Comparison of ENCODE assay signal across 7 cellular contexts in the genomic region with DNA sequence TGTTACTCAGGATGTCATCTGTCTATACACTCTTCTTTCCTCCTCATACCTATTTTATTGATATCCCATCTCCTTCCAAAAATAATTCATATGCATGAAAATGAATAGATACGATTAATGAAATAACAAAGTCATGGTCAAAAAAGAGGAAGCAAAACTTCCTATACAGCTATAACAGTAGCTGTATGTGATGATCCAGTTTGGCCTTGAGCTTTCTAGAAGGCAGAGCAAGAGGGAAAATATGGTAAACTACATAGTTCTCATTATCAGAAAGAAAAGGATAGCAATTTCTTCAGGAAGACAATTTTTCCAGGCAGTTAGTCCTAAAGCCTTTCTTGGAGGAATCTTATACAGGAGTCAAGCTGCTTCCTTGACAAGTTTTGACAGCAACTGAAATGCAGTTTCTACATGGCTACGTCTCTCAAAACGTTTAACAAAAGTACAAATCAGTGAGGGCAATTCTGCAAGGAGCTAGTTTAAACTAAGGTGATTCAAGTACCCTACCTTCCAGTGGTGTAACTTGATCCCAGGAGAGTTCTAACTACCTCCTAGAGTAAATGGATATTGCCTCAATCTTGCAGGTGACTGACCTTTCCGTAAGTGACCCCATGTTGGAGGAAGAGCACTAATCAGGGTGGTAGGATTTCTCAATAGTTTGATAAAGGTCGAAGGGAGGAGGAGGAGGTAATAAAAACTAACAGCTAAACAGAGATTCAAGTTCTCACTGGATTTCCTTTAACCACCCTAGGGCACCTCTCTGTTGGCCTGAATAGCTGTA. TPM values are rescaled to one million over a fixed set of nuclear protein-coding genes. Genes with fewer than 3 reads are reported as not detected.
DNase-seq lines count a peak whose midpoint lies in the region; ATAC-seq, FAIRE-seq and TF ChIP-seq lines count a peak whose summit lies in the region.

No MANE protein-coding gene starts in this region.

- H4K20me1 ChIP-seq in H1 (replicated peaks in 1 of 2; ENCODE audit: control insufficient read depth in 1 of 2, insufficient read depth in 2 of 2, low read length in 2 of 2): no peaks in the 10 kb centered on the region

- no peak overlapping the region for H2BK12ac ChIP-seq in H1 (ENCODE audit: low read depth, low read length)

- ATAC-seq in GM19397 (IDR thresholded peaks at IDR 0.05; ENCODE audit: unreplicated experiment) (no peak), GM18868 (IDR thresholded peaks at IDR 0.05; ENCODE audit: unreplicated experiment) (no peak)

- no peak overlapping the region for H3K4ac ChIP-seq in H1 (replicated peaks; ENCODE audit: insufficient read length, low read depth, low read length)

- no peak overlapping the region for H3K56ac ChIP-seq in H1 (replicated peaks; ENCODE audit: insufficient read length, low read depth, low read length)

- CTCF ChIA-PET in H1 (lab: Charles Lee; ENCODE audit: partially characterized antibody): interaction anchor here (1.2 to 5.6 kb wide), 4 partner anchors 15 to 47 kb away, joined by 4 to 45 read pairs (median 4); a partner anchor contains a TSS

- TF ChIP-seq CTCF in H1 (IDR thresholded peaks at IDR 0.05; ENCODE audit: control extremely low read depth in 1 of 3, insufficient read depth in 1 of 3, low read depth in 1 of 3, low read length in 3 of 3) (no peak), progenitor cell of endocrine pancreas (IDR thresholded peaks at IDR 0.05; ENCODE audit: unreplicated experiment) (no peak), prostate gland (IDR thresholded peaks at IDR 0.05) (no peak)

- TF ChIP-seq POLR2A in H1 (IDR thresholded peaks at IDR 0.05; ENCODE audit: control extremely low read depth in 1 of 2, low read depth in 2 of 2, low read length in 2 of 2) (no peak), prostate gland (IDR thresholded peaks at IDR 0.05) (no peak)

- H2BK120ac ChIP-seq in H1 (replicated peaks; ENCODE audit: low read depth, low read length): no peak overlapping the region

- TF ChIP-seq RAD21 in H1 (IDR thresholded peaks at IDR 0.05 in 1 of 2, conservative IDR thresholded peaks at IDR 0.05 in 1 of 2; ENCODE audit: low read depth in 2 of 2, low read length in 2 of 2): no peak

- peak overlapping the region; percentile 81 for H3K4me3 Mint-ChIP-seq in progenitor cell of endocrine pancreas (ENCODE audit: low read depth)

- peaks cover 9% of the 10 kb centered on the region; the same call in 1 of the 2 replicates for H3K23me2 ChIP-seq in H1 (ENCODE audit: low read depth, low read length)

- no peaks in the 10 kb centered on the region for H3K9me3 Mint-ChIP-seq in progenitor cell of endocrine pancreas (ENCODE audit: low read depth)

- H3K4me1 Mint-ChIP-seq in progenitor cell of endocrine pancreas (ENCODE audit: low read depth): peaks cover 13% of the 10 kb centered on the region

- no peak overlapping the region for H4K8ac ChIP-seq in H1 (ENCODE audit: extremely low read depth, insufficient read depth, low read length)

- H3K36me3 Mint-ChIP-seq in progenitor cell of endocrine pancreas (ENCODE audit: insufficient read depth): peaks cover 1% of the 10 kb centered on the region

- POLR2A ChIA-PET in H1 (lab: Charles Lee; ENCODE audit: partially characterized antibody): interaction anchor here (0.7 to 7.5 kb wide), 18 partner anchors 10 to 147 kb away, joined by 3 to 83 read pairs (median 5); a partner anchor contains a TSS

- H3K14ac ChIP-seq in H1 (ENCODE audit: insufficient read length): no peak overlapping the region

- 65% methylated on average over 5 of the region's 5 CpGs; no CpG with 5 or more reads in 1 of the 2 experiments for WGBS in H1 (ENCODE audit: extremely low coverage in 1 of 2, insufficient coverage in 1 of 2, insufficient read length in 1 of 2, insufficient replicate concordance in 2 of 2, low coverage in 1 of 2, low lambda C conversion rate in 2 of 2, missing lambda C conversion rate in 1 of 2), 2 experiments
- 39% methylated on average over 5 of the region's 5 CpGs for WGBS in prostate gland

- H3K27ac ChIP-seq in H1 (ENCODE audit: low read depth, low read length) (peak overlapping the region; percentile 93; the same call in 1 of the 2 replicates), prostate gland (no peak overlapping the region)

- TF ChIP-seq EP300 in H1 (IDR thresholded peaks at IDR 0.05; ENCODE audit: borderline replicate concordance in 1 of 2, low read depth in 2 of 2, low read length in 2 of 2): no peak

- H3K79me1 ChIP-seq in H1 (ENCODE audit: low read depth, low read length): no peaks in the 10 kb centered on the region; the same call in 1 of the 2 replicates

- peaks cover 0 to 16% of the 10 kb centered on the region in 2 experiments; a peak in 2 of 4 replicates for H3K79me2 ChIP-seq in H1 (ENCODE audit: control insufficient read depth in 1 of 2, insufficient read depth in 2 of 2, low read length in 2 of 2)

- H4K91ac ChIP-seq in H1 (replicated peaks; ENCODE audit: insufficient read length, low read length): no peak overlapping the region

- H3K4me1 ChIP-seq in H1 (replicated peaks in 1 of 4; ENCODE audit: control insufficient read depth in 3 of 4, insufficient read depth in 4 of 4, low read length in 3 of 4) (peaks cover 0 to 4% (median 0%) of the 10 kb centered on the region in 4 experiments; a peak in 2 of 7 replicates), prostate gland (replicated peaks) (no peaks in the 10 kb centered on the region)

- H3K4me2 ChIP-seq in H1 (ENCODE audit: insufficient read depth in 1 of 2, low read depth in 2 of 2, low read length in 2 of 2): peak overlapping the region; percentile 86 to 96

- FAIRE-seq in H1 (lab: Jason Lieb, UNC): no peak

- no peaks in the 10 kb centered on the region for H3K27me3 ChIP-seq in H7 (ENCODE audit: control insufficient read depth, insufficient read depth, low read length)
- no peaks in the 10 kb centered on the region; a peak in 1 of 7 replicates for H3K27me3 ChIP-seq in H1 (replicated peaks in 1 of 4; ENCODE audit: control insufficient read depth in 3 of 4, extremely low read depth in 1 of 4, insufficient read depth in 3 of 4, low read length in 3 of 4)
- H3K27me3 ChIP-seq in prostate gland (replicated peaks; ENCODE audit: insufficient read depth): no peaks in the 10 kb centered on the region

- no peak overlapping the region for H2BK5ac ChIP-seq in H1 (ENCODE audit: low read depth, low read length)

- no peak overlapping the region for H4K5ac ChIP-seq in H1 (ENCODE audit: insufficient read length, low read depth, low read length)

- H3K27me3 Mint-ChIP-seq in progenitor cell of endocrine pancreas: no peaks in the 10 kb centered on the region

- no peak overlapping the region for H2BK15ac ChIP-seq in H1 (ENCODE audit: low read length)

- H3K9ac ChIP-seq in H1 (replicated peaks in 1 of 4; ENCODE audit: extremely low read depth in 1 of 4, low read depth in 3 of 4, low read length in 3 of 4): peak overlapping the region in 3 of 4 experiments; percentile 84 to 94 (median 91); a peak in 6 of 7 replicates

- peak overlapping the region; percentile 70 for H3K4me3 ChIP-seq in H7 (ENCODE audit: insufficient read depth, low read depth, low read length)
- peak overlapping the region; percentile 78 to 93 (median 92) for H3K4me3 ChIP-seq in H1 (ENCODE audit: extremely low read depth in 1 of 4, insufficient read depth in 2 of 4, low read depth in 3 of 4, low read length in 4 of 4)
- no peak overlapping the region for H3K4me3 ChIP-seq in prostate gland

- no peaks in the 10 kb centered on the region for H3K9me3 ChIP-seq in H1 (ENCODE audit: insufficient read depth in 2 of 2, low read depth in 1 of 2, low read length in 1 of 2)
- H3K9me3 ChIP-seq in prostate gland: no peaks in the 10 kb centered on the region

- H3K36me3 ChIP-seq in H7 (replicated peaks; ENCODE audit: control insufficient read depth, insufficient read depth, low read length) (peaks cover 7% of the 10 kb centered on the region), H1 (ENCODE audit: control insufficient read depth in 2 of 4, insufficient read depth in 4 of 4, low read length in 3 of 4) (peaks cover 4 to 13% (median 8%) of the 10 kb centered on the region in 4 experiments; a peak in 7 of 8 replicates), prostate gland (no peaks in the 10 kb centered on the region)

- H3K18ac ChIP-seq in H1 (ENCODE audit: extremely low read depth, low read length): no peak overlapping the region

- H2AK5ac ChIP-seq in H1 (ENCODE audit: low read depth, low read length): no peak overlapping the region

- H2AFZ ChIP-seq in H1 (ENCODE audit: low read length): no peak overlapping the region

- DNase-seq in H7: no peak
- peak; percentile 45 for DNase-seq in NOMO-1 treated with DMSO at 0.1 percent for 48 hours (lab: John Stamatoyannopoulos, UW; ENCODE audit: unreplicated experiment)
- DNase-seq in H1 (ENCODE audit: low read depth in 1 of 2, low spot score in 2 of 2): no peak
- DNase-seq in progenitor cell of endocrine pancreas (ENCODE audit: low spot score, unreplicated experiment): no peak
- DNase-seq in prostate gland (ENCODE audit: low spot score): no peak

- no peak overlapping the region for H3K23ac ChIP-seq in H1 (ENCODE audit: insufficient read length)

- H2BK20ac ChIP-seq in H1 (ENCODE audit: low read length): no peak overlapping the region

- peak overlapping the region; percentile 91 for H3K27ac Mint-ChIP-seq in progenitor cell of endocrine pancreas

- intact Hi-C loops in prostate gland (cut with DNase I): no loop called here

RNA-seq across cellular contexts. Expression of a gene that starts 1.0 kb away (rescaled TPM):
- 153 and 166 TPM in 2 replicates for total RNA-seq in H7 (2014; rRNA removed; shearing (Covaris generic))
- total RNA-seq in H1 (2021; fragmentation: NEBNext Ultra II Directional; extraction: Animal tissue kit (Norgen Biotek cat#: 25700)): 115 and 129 TPM in 2 replicates
- 51.7 and 57.1 TPM in 2 replicates for polyA plus RNA-seq in H1 (2011; rRNA removed)
- polyA plus RNA-seq in H1 (2011; cell fraction: cytosol; rRNA removed): 97.1 TPM
- polyA plus RNA-seq in H1 (2011; cell fraction: nucleus; rRNA removed): 268 TPM
- 89.7 to 103 TPM (median 99.9 TPM) in 4 replicates for polyA plus RNA-seq in H1 (2012, experiment 1 of 2)
- 15.4 TPM for polyA plus RNA-seq in H1 (2012, experiment 2 of 2)
- 84.1 TPM for polyA plus RNA-seq in H1 (2013, experiment 1 of 2)
- polyA plus RNA-seq in H1 (2013, experiment 2 of 2): 79.4 TPM
- 119 and 123 TPM in 2 replicates for polyA minus RNA-seq in H1 (2011; rRNA and poly(A)+ RNA removed)
- polyA minus RNA-seq in H1 (2011; cell fraction: cytosol; rRNA and poly(A)+ RNA removed): 80.6 TPM
- polyA minus RNA-seq in H1 (2011; cell fraction: nucleus; rRNA and poly(A)+ RNA removed): 169 TPM
- total RNA-seq in progenitor cell of endocrine pancreas: 69.4 and 77.8 TPM in 2 replicates
- total RNA-seq in prostate gland: 10 to 100 TPM in 1 of 2 donors, 1 to 10 TPM in 1; 4.6 to 17.3 TPM

RNA-seq across cellular contexts. Expression of a gene that starts 16.2 kb away (rescaled TPM):
- 12.2 and 14.7 TPM in 2 replicates for total RNA-seq in H7 (2014; rRNA removed; shearing (Covaris generic))
- 21.1 and 24.1 TPM in 2 replicates for total RNA-seq in H1 (2021; fragmentation: NEBNext Ultra II Directional; extraction: Animal tissue kit (Norgen Biotek cat#: 25700))
- 26.9 and 28.5 TPM in 2 replicates for polyA plus RNA-seq in H1 (2011; rRNA removed)
- 31.6 TPM for polyA plus RNA-seq in H1 (2011; cell fraction: cytosol; rRNA removed)
- 113 TPM for polyA plus RNA-seq in H1 (2011; cell fraction: nucleus; rRNA removed)
- polyA plus RNA-seq in H1 (2012, experiment 1 of 2): 18.2 to 29.4 TPM (median 27.1 TPM) in 4 replicates
- 5.9 TPM for polyA plus RNA-seq in H1 (2012, experiment 2 of 2)
- 13.8 TPM for polyA plus RNA-seq in H1 (2013, experiment 1 of 2)
- 12.0 TPM for polyA plus RNA-seq in H1 (2013, experiment 2 of 2)
- polyA minus RNA-seq in H1 (2011; rRNA and poly(A)+ RNA removed): 44.9 and 49.5 TPM in 2 replicates
- 15.3 TPM for polyA minus RNA-seq in H1 (2011; cell fraction: cytosol; rRNA and poly(A)+ RNA removed)
- polyA minus RNA-seq in H1 (2011; cell fraction: nucleus; rRNA and poly(A)+ RNA removed): 50.1 TPM
- 35.5 and 36.7 TPM in 2 replicates for total RNA-seq in progenitor cell of endocrine pancreas
- 10 to 100 TPM in 1 of 2 donors, 1 to 10 TPM in 1; 5.0 to 32.1 TPM for total RNA-seq in prostate gland

RNA-seq across cellular contexts. Expression of a gene that starts 21.1 kb away (rescaled TPM):
- total RNA-seq in H7 (2014; rRNA removed; shearing (Covaris generic)): 69.9 and 117 TPM in 2 replicates
- total RNA-seq in H1 (2021; fragmentation: NEBNext Ultra II Directional; extraction: Animal tissue kit (Norgen Biotek cat#: 25700)): 51.3 and 51.6 TPM in 2 replicates
- 103 and 134 TPM in 2 replicates for polyA plus RNA-seq in H1 (2011; rRNA removed)
- polyA plus RNA-seq in H1 (2011; cell fraction: cytosol; rRNA removed): 131 TPM
- 120 TPM for polyA plus RNA-seq in H1 (2011; cell fraction: nucleus; rRNA removed)
- 55.8 to 73.5 TPM (median 69.2 TPM) in 4 replicates for polyA plus RNA-seq in H1 (2012, experiment 1 of 2)
- 66.2 TPM for polyA plus RNA-seq in H1 (2012, experiment 2 of 2)
- polyA plus RNA-seq in H1 (2013, experiment 1 of 2): 50.1 TPM
- polyA plus RNA-seq in H1 (2013, experiment 2 of 2): 49.8 TPM
- 83.4 and 107 TPM in 2 replicates for polyA minus RNA-seq in H1 (2011; rRNA and poly(A)+ RNA removed)
- polyA minus RNA-seq in H1 (2011; cell fraction: cytosol; rRNA and poly(A)+ RNA removed): 36.0 TPM
- polyA minus RNA-seq in H1 (2011; cell fraction: nucleus; rRNA and poly(A)+ RNA removed): 26.0 TPM
- 4.8 and 5.6 TPM in 2 replicates for total RNA-seq in progenitor cell of endocrine pancreas
- 10 to 100 TPM; 49.5 to 55.0 TPM for total RNA-seq in prostate gland

RNA-seq across cellular contexts. Expression of a gene that starts 26.5 kb away (rescaled TPM):
- 41.8 and 48.4 TPM in 2 replicates for total RNA-seq in H7 (2014; rRNA removed; shearing (Covaris generic))
- 47.4 and 50.6 TPM in 2 replicates for total RNA-seq in H1 (2021; fragmentation: NEBNext Ultra II Directional; extraction: Animal tissue kit (Norgen Biotek cat#: 25700))
- 44.3 and 72.7 TPM in 2 replicates for polyA plus RNA-seq in H1 (2011; rRNA removed)
- polyA plus RNA-seq in H1 (2011; cell fraction: cytosol; rRNA removed): 42.1 TPM
- polyA plus RNA-seq in H1 (2011; cell fraction: nucleus; rRNA removed): 66.7 TPM
- 38.9 to 53.7 TPM (median 47.7 TPM) in 4 replicates for polyA plus RNA-seq in H1 (2012, experiment 1 of 2)
- polyA plus RNA-seq in H1 (2012, experiment 2 of 2): 33.2 TPM
- 61.1 TPM for polyA plus RNA-seq in H1 (2013, experiment 1 of 2)
- 64.0 TPM for polyA plus RNA-seq in H1 (2013, experiment 2 of 2)
- 49.1 and 52.3 TPM in 2 replicates for polyA minus RNA-seq in H1 (2011; rRNA and poly(A)+ RNA removed)
- polyA minus RNA-seq in H1 (2011; cell fraction: cytosol; rRNA and poly(A)+ RNA removed): 24.9 TPM
- polyA minus RNA-seq in H1 (2011; cell fraction: nucleus; rRNA and poly(A)+ RNA removed): 32.8 TPM
- total RNA-seq in progenitor cell of endocrine pancreas (65.0 and 68.2 TPM in 2 replicates), prostate gland (100 to 1,000 TPM in 1 of 2 donors, 10 to 100 TPM in 1; 68.7 to 131 TPM)

RNA-seq across cellular contexts. Expression of a gene that starts 45.4 kb away (rescaled TPM):
- total RNA-seq in H7 (2014; rRNA removed; shearing (Covaris generic)): 87.6 and 96.3 TPM in 2 replicates
- 43.5 and 44.1 TPM in 2 replicates for total RNA-seq in H1 (2021; fragmentation: NEBNext Ultra II Directional; extraction: Animal tissue kit (Norgen Biotek cat#: 25700))
- polyA plus RNA-seq in H1 (2011; rRNA removed): 94.4 and 122 TPM in 2 replicates
- 97.4 TPM for polyA plus RNA-seq in H1 (2011; cell fraction: cytosol; rRNA removed)
- 218 TPM for polyA plus RNA-seq in H1 (2011; cell fraction: nucleus; rRNA removed)
- 31.5 to 49.8 TPM (median 46.9 TPM) in 4 replicates for polyA plus RNA-seq in H1 (2012, experiment 1 of 2)
- 58.2 TPM for polyA plus RNA-seq in H1 (2012, experiment 2 of 2)
- polyA plus RNA-seq in H1 (2013, experiment 1 of 2): 58.5 TPM
- polyA plus RNA-seq in H1 (2013, experiment 2 of 2): 54.7 TPM
- polyA minus RNA-seq in H1 (2011; rRNA and poly(A)+ RNA removed): 44.0 and 46.7 TPM in 2 replicates
- polyA minus RNA-seq in H1 (2011; cell fraction: cytosol; rRNA and poly(A)+ RNA removed): 36.4 TPM
- polyA minus RNA-seq in H1 (2011; cell fraction: nucleus; rRNA and poly(A)+ RNA removed): 30.8 TPM
- 41.3 and 46.7 TPM in 2 replicates for total RNA-seq in progenitor cell of endocrine pancreas
- 100 to 1,000 TPM in 1 of 2 donors, 10 to 100 TPM in 1; 51.1 to 154 TPM for total RNA-seq in prostate gland

Comparison
In these comparisons a context has a peak if more than half of its experiments do, and no peak if none do; other contexts are left out.
1. H3K4me3 ChIP-seq: peak in H7 (single experiment) and H1 (4 of 4); none in prostate gland (0 of 2).